Comparison of ENCODE assay signal across 23 cellular contexts in genomic region chr3:49871536-49872157, GRCh38. TPM values are rescaled to one million over a fixed set of nuclear protein-coding genes. Genes with fewer than 3 reads are reported as not detected.
DNase-seq lines count a peak whose midpoint lies in the region; ATAC-seq and TF ChIP-seq lines count a peak whose summit lies in the region.
"Had no signal": no experiment of that assay in that cellular context is flagged by ENCODE, and none has a peak within 500 bp of the region (broad histone marks: within the 10 kb centered on the region; RNA-seq: fewer than 3 reads in every experiment).

No MANE protein-coding gene starts in this region.

- peak; percentile 24 for DNase-seq in Ammon's horn (ENCODE audit: low spot score)
- no peak for DNase-seq in glutamatergic neuron
- peak; percentile 41 for DNase-seq in occipital lobe (lab: John Stamatoyannopoulos, UW)
- no peak for DNase-seq in dermis blood vessel endothelial cell
- DNase-seq: activated CD4-positive, CD25-positive, alpha-beta regulatory T cell; activated naive CD4-positive, alpha-beta T cell treated with anti-CD3 and anti-CD28 coated beads, Interleukin-2, amount 50 U/mL, for 16 hours; AML-193; amniotic stem cell; CD8-positive, alpha-beta T cell; effector memory CD8-positive, alpha-beta T cell; foreskin fibroblast; HCEC 1CT; heart right ventricle; left cardiac atrium; NCI-H1105; NCI-H1930; NCI-H526 treated with DMSO at 0.1 percent for 48 hours; stimulated activated CD4-positive, alpha-beta T cell treated with anti-CD3 and anti-CD28 coated beads, Interleukin-4, amount 100 ng/mL, for 4 hours; stimulated activated naive B cell treated with anti-CD40 and anti-IgM and Interleukin-4, amounts not matched to agents 10 μg/mL and 1 μg/mL and 100 μg/mL, for 72 hours had no signal

- peaks cover 17% of the 10 kb centered on the region for H3K9me3 Mint-ChIP-seq in glutamatergic neuron (ENCODE audit: unreplicated experiment)
- H3K9me3 Mint-ChIP-seq: CD8-positive, alpha-beta T cell; effector memory CD8-positive, alpha-beta T cell; stimulated activated naive B cell treated with anti-CD40 and anti-IgM and Interleukin-4, amounts not matched to agents 10 μg/mL and 1 μg/mL and 100 μg/mL, for 72 hours had no signal

- TF ChIP-seq RAD21 in Ishikawa (IDR thresholded peaks at IDR 0.05; ENCODE audit: low read depth), result no peak

- no peak overlapping the region for H3K4me3 Mint-ChIP-seq in glutamatergic neuron (ENCODE audit: unreplicated experiment)
- H3K4me3 Mint-ChIP-seq: CD8-positive, alpha-beta T cell; effector memory CD8-positive, alpha-beta T cell; stimulated activated naive B cell treated with anti-CD40 and anti-IgM and Interleukin-4, amounts not matched to agents 10 μg/mL and 1 μg/mL and 100 μg/mL, for 72 hours had no signal

- no peak for TF ChIP-seq EP300 in Ishikawa (IDR thresholded peaks at IDR 0.05; ENCODE audit: borderline replicate concordance)

- H3K4me1 Mint-ChIP-seq in glutamatergic neuron (ENCODE audit: low read depth, unreplicated experiment), result peaks cover 23% of the 10 kb centered on the region

- peaks cover 20% of the 10 kb centered on the region for H3K27me3 Mint-ChIP-seq in glutamatergic neuron (ENCODE audit: unreplicated experiment)

- no peaks in the 10 kb centered on the region for H3K36me3 Mint-ChIP-seq in glutamatergic neuron (ENCODE audit: unreplicated experiment)
- H3K36me3 Mint-ChIP-seq: CD8-positive, alpha-beta T cell; stimulated activated naive B cell treated with anti-CD40 and anti-IgM and Interleukin-4, amounts not matched to agents 10 μg/mL and 1 μg/mL and 100 μg/mL, for 72 hours had no signal

- peak overlapping the region; percentile 55 for H3K27ac Mint-ChIP-seq in glutamatergic neuron (ENCODE audit: unreplicated experiment)
- H3K27ac Mint-ChIP-seq: CD8-positive, alpha-beta T cell; stimulated activated naive B cell treated with anti-CD40 and anti-IgM and Interleukin-4, amounts not matched to agents 10 μg/mL and 1 μg/mL and 100 μg/mL, for 72 hours had no signal

- TF ChIP-seq CTCF in glutamatergic neuron (IDR thresholded peaks at IDR 0.05; ENCODE audit: partially characterized antibody, unreplicated experiment), result no peak

- ATAC-seq in GM21390 (IDR thresholded peaks at IDR 0.05; ENCODE audit: unreplicated experiment), result no peak
- ATAC-seq in GM21529 (IDR thresholded peaks at IDR 0.05; ENCODE audit: unreplicated experiment), result no peak
- ATAC-seq in GM18861 (IDR thresholded peaks at IDR 0.05; ENCODE audit: unreplicated experiment), result no peak
- ATAC-seq: CD8-positive, alpha-beta T cell; effector memory CD8-positive, alpha-beta T cell; heart right ventricle; left cardiac atrium; stimulated activated naive B cell treated with anti-CD40 and anti-IgM and Interleukin-4, amounts not matched to agents 10 μg/mL and 1 μg/mL and 100 μg/mL, for 72 hours had no signal

TF ChIP-seq in Ishikawa, 13 proteins besides CTCF, POLR2A, EP300 and RAD21:
- no peak for TF ChIP-seq REST (IDR thresholded peaks at IDR 0.05; ENCODE audit: low read depth)
- no peak for TF ChIP-seq CREB1 (IDR thresholded peaks at IDR 0.05; ENCODE audit: low read depth)
- no peak for TF ChIP-seq NFIC (IDR thresholded peaks at IDR 0.05)
- TF ChIP-seq ZBTB7A (IDR thresholded peaks at IDR 0.05; ENCODE audit: low read depth), result no peak
- no peak for TF ChIP-seq YY1 (IDR thresholded peaks at IDR 0.05; ENCODE audit: low read depth)
- no peak for TF ChIP-seq TAF1 (IDR thresholded peaks at IDR 0.05; ENCODE audit: low read depth)
- TF ChIP-seq TEAD4 (IDR thresholded peaks at IDR 0.05), result no peak
- TF ChIP-seq FOXM1 (IDR thresholded peaks at IDR 0.05; ENCODE audit: borderline replicate concordance, low read depth), result no peak
- TF ChIP-seq CEBPB (IDR thresholded peaks at IDR 0.05), result no peak
- peak; percentile 73 for TF ChIP-seq MAX (IDR thresholded peaks at IDR 0.05)
- peak; percentile 34; the same call in 1 of the 2 replicates for TF ChIP-seq USF1 (IDR thresholded peaks at IDR 0.05)
- no peak for TF ChIP-seq EGR1 (IDR thresholded peaks at IDR 0.05)
- no peak for TF ChIP-seq TCF12 (IDR thresholded peaks at IDR 0.05; ENCODE audit: low read depth)

RNA-seq across cellular contexts. Expression of gene CAMKV, which starts 1.9 kb away (rescaled TPM):
- total RNA-seq in glutamatergic neuron (ENCODE audit: unreplicated experiment) (518 TPM), occipital lobe (188 TPM), dermis blood vessel endothelial cell (not detected in 2 replicates)
- total RNA-seq: CD8-positive, alpha-beta T cell; heart right ventricle; left cardiac atrium had no signal

RNA-seq across cellular contexts. Expression of gene TRAIP, which starts 15.3 kb away (rescaled TPM):
- 11.3 TPM for total RNA-seq in glutamatergic neuron (ENCODE audit: unreplicated experiment)
- 2.2 TPM for total RNA-seq in occipital lobe
- 2.0 and 3.9 TPM in 2 replicates for total RNA-seq in dermis blood vessel endothelial cell

RNA-seq across cellular contexts. Expression of gene MST1R, which starts 32.0 kb away (rescaled TPM):
- total RNA-seq in glutamatergic neuron (ENCODE audit: unreplicated experiment), result 8.6 TPM
- 0.31 TPM for total RNA-seq in occipital lobe
- total RNA-seq in dermis blood vessel endothelial cell, result 0.34 and 0.65 TPM in 2 replicates

RNA-seq across cellular contexts. Expression of gene UBA7, which starts 57.9 kb away (rescaled TPM):
- total RNA-seq in glutamatergic neuron (ENCODE audit: unreplicated experiment) (0.54 TPM), occipital lobe (3.4 TPM), dermis blood vessel endothelial cell (44.2 and 58.5 TPM in 2 replicates)

RNA-seq across cellular contexts. Expression of gene MON1A, which starts 58.0 kb away (rescaled TPM):
- total RNA-seq in glutamatergic neuron (ENCODE audit: unreplicated experiment) (15.4 TPM), occipital lobe (16.8 TPM), dermis blood vessel endothelial cell (14.6 and 16.3 TPM in 2 replicates)

Comparison
In these comparisons a context has a peak if more than half of its experiments do, and no peak if none do; other contexts are left out.
1. DNase-seq: peak in Ammon's horn (single experiment) and occipital lobe (single experiment); none in glutamatergic neuron (single experiment) and dermis blood vessel endothelial cell (single experiment).
2. RNA of gene CAMKV, which starts 1.9 kb away (total RNA-seq): 518 TPM in glutamatergic neuron (single experiment) and 188 TPM in occipital lobe (single experiment); not detected in dermis blood vessel endothelial cell; every median in the first group is over 100 times any median in the second.